ENCODE assay signal across 8 cellular contexts in the genomic region with DNA sequence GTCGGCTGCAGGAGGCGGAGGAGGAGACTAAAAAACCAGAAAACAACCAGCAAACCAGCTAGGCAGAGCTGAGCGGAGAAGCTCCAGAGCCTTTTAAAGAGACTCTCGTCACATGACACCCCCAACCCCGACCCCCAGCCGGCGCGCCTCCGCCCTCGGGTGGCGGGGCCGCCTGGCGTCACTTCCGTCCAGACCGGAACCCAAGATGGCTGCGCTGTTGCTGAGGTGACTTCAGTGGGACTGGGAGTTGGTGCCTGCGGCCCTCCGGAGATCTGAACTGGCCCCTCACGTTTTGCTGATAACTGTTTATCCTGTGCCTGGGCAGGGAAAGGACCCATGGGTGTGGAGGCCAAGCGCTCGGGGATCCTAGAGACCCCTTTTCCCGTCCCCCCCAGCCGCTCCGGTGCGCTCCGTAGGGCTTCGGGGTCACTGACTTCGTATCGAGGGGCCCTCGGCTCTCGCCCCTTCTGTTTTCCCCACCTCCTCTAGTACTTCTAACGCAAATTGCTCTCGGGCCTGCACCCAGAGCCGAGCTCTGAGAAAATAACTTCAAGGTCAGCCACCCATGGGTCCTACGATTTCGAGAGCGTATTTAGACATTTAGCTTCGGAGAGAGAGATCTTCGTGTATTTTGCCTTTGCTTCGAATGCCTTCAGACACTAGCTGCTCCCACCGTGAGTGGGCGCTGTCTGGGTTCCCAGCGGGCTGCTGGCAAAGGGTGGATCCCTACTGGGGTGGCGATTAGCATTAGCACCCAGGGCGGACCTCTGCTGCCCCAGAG. TPM values are rescaled to one million over a fixed set of nuclear protein-coding genes. Genes with fewer than 3 reads are reported as not detected.
DNase-seq lines count a peak whose midpoint lies in the region; ATAC-seq and TF ChIP-seq lines count a peak whose summit lies in the region.

A gene with protein sequence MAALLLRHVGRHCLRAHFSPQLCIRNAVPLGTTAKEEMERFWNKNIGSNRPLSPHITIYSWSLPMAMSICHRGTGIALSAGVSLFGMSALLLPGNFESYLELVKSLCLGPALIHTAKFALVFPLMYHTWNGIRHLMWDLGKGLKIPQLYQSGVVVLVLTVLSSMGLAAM (plus strand): TSS at position 181 of the 781 bp plus-strand sequence. CDS start 25 bp downstream, at position 206.

- H3K27me3 ChIP-seq in CD4-positive, CD25-positive, alpha-beta regulatory T cell (ENCODE audit: control insufficient read depth, insufficient read depth, low read length) = no peaks in the 10 kb centered on the region

- POLR2A ChIA-PET in activated CD4-positive, alpha-beta memory T cell treated with anti-CD3 and anti-CD28 coated beads, Interleukin-2, amount 10 ng/mL, durations not matched to agents 7 days and 5 days (lab: Charles Lee) = interaction anchor here (0.6 to 3.0 kb wide), 23 partner anchors 8 to 412 kb away, joined by 3 to 28 read pairs (median 4); a partner anchor contains a TSS

- TF ChIP-seq POLR2A in lower leg skin (IDR thresholded peaks at IDR 0.05) = peak in 1 of 2 donors; percentile 64

- H3K9me3 ChIP-seq in CD4-positive, CD25-positive, alpha-beta regulatory T cell (ENCODE audit: control insufficient read depth in 2 of 2, low read length in 2 of 2) = no peaks in the 10 kb centered on the region

- peaks cover 18% of the 10 kb centered on the region for H3K4me1 ChIP-seq in CD4-positive, CD25-positive, alpha-beta regulatory T cell (ENCODE audit: control insufficient read depth, insufficient read depth, low read length, poor library complexity, severe bottlenecking)

- peaks cover 4% of the 10 kb centered on the region for H3K36me3 Mint-ChIP-seq in CD4-positive, CD25-positive, alpha-beta regulatory T cell
- H3K36me3 Mint-ChIP-seq in activated CD4-positive, alpha-beta memory T cell treated with anti-CD3 and anti-CD28 coated beads, Interleukin-2, amount 10 ng/mL, durations not matched to agents 7 days and 5 days (ENCODE audit: low read depth) = peaks cover 10% of the 10 kb centered on the region

- intact Hi-C loops in lower leg skin (cut with DNase I; ENCODE audit: low total_unique reads) = no loop called here

- H3K4me3 Mint-ChIP-seq in CD4-positive, CD25-positive, alpha-beta regulatory T cell = peak within 1 kb of the TSS; percentile 97 to 99 (median 98)
- H3K4me3 Mint-ChIP-seq in activated CD4-positive, alpha-beta memory T cell treated with anti-CD3 and anti-CD28 coated beads, Interleukin-2, amount 10 ng/mL, durations not matched to agents 7 days and 5 days = peak within 1 kb of the TSS; percentile 93

- H3K4me1 Mint-ChIP-seq in CD4-positive, CD25-positive, alpha-beta regulatory T cell = peaks cover 14 to 36% (median 17%) of the 10 kb centered on the region in 4 donors
- H3K4me1 Mint-ChIP-seq in activated CD4-positive, alpha-beta memory T cell treated with anti-CD3 and anti-CD28 coated beads, Interleukin-2, amount 10 ng/mL, durations not matched to agents 7 days and 5 days = peaks cover 20% of the 10 kb centered on the region

- peaks cover 8% of the 10 kb centered on the region for H3K27me3 Mint-ChIP-seq in CD4-positive, CD25-positive, alpha-beta regulatory T cell
- H3K27me3 Mint-ChIP-seq in activated CD4-positive, alpha-beta memory T cell treated with anti-CD3 and anti-CD28 coated beads, Interleukin-2, amount 10 ng/mL, durations not matched to agents 7 days and 5 days = peaks cover 3% of the 10 kb centered on the region

- 1% methylated on average over 37 to 43 of the region's 45 CpGs for WGBS in lower leg skin, 2 donors

- H3K27ac ChIP-seq in CD4-positive, CD25-positive, alpha-beta regulatory T cell (ENCODE audit: insufficient read depth, low read length, poor library complexity, severe bottlenecking) = peak within 1 kb of the TSS; percentile 94

- no peaks in the 10 kb centered on the region for H3K36me3 ChIP-seq in CD4-positive, CD25-positive, alpha-beta regulatory T cell (ENCODE audit: control insufficient read depth, insufficient read depth, low read length)

- peak within 1 kb of the TSS; percentile 99 to 100 (median 100) for H3K27ac Mint-ChIP-seq in CD4-positive, CD25-positive, alpha-beta regulatory T cell
- H3K27ac Mint-ChIP-seq in activated CD4-positive, alpha-beta memory T cell treated with anti-CD3 and anti-CD28 coated beads, Interleukin-2, amount 10 ng/mL, durations not matched to agents 7 days and 5 days = peak within 1 kb of the TSS; percentile 95

- CTCF ChIA-PET in activated CD4-positive, alpha-beta memory T cell treated with anti-CD3 and anti-CD28 coated beads, Interleukin-2, amount 10 ng/mL, durations not matched to agents 7 days and 5 days (lab: Charles Lee) = interaction anchor here (0.5 to 2.9 kb wide), 12 partner anchors 8 to 217 kb away, joined by 3 to 17 read pairs (median 3); a partner anchor contains a TSS

- H3K9me3 Mint-ChIP-seq in CD4-positive, CD25-positive, alpha-beta regulatory T cell = peaks cover 0 to 1% (median 0%) of the 10 kb centered on the region in 7 donors
- no peaks in the 10 kb centered on the region for H3K9me3 Mint-ChIP-seq in activated CD4-positive, alpha-beta memory T cell treated with anti-CD3 and anti-CD28 coated beads, Interleukin-2, amount 10 ng/mL, durations not matched to agents 7 days and 5 days

- H3K4me3 ChIP-seq in CD4-positive, CD25-positive, alpha-beta regulatory T cell (ENCODE audit: low read depth, low read length) = peak within 1 kb of the TSS; percentile 93
- H3K4me3 ChIP-seq in lower leg skin (ENCODE audit: low read depth, poor library complexity, severe bottlenecking) = peak within 1 kb of the TSS; percentile 87

- peak; percentile 99 for ATAC-seq in CD4-positive, CD25-positive, alpha-beta regulatory T cell (ENCODE audit: low read depth in 2 of 2)
- peak; percentile 98 for ATAC-seq in GM19351 (IDR thresholded peaks at IDR 0.05; ENCODE audit: unreplicated experiment)
- peak; percentile 92 for ATAC-seq in HG03521 (IDR thresholded peaks at IDR 0.05; ENCODE audit: unreplicated experiment)

- TF ChIP-seq CTCF in lower leg skin (IDR thresholded peaks at IDR 0.05) = no peak

- DNase-seq in CD4-positive, CD25-positive, alpha-beta regulatory T cell = peak; percentile 89 to 95 (median 92)
- DNase-seq in NCI-H82 (lab: John Stamatoyannopoulos, UW) (peak; percentile 97), ecto neural progenitor cell (ENCODE audit: low spot score) (peak; percentile 92), lower leg skin (ENCODE audit: low spot score in 2 of 2) (peak; percentile 85 to 98)
- DNase-seq in activated CD4-positive, alpha-beta memory T cell treated with anti-CD3 and anti-CD28 coated beads, Interleukin-2, amount 10 ng/mL, durations not matched to agents 7 days and 5 days = peak; percentile 91
- peak; percentile 79 to 81 for DNase-seq in stimulated activated CD4-positive, alpha-beta T cell treated with anti-CD3 and anti-CD28 coated beads, Interleukin-4, amount 100 ng/mL, for 48 hours (ENCODE audit: low read depth in 2 of 2)

RNA-seq across cellular contexts. Expression of the gene that starts here (rescaled TPM):
- total RNA-seq in CD4-positive, CD25-positive, alpha-beta regulatory T cell = 80.9 TPM
- polyA plus RNA-seq in CD4-positive, CD25-positive, alpha-beta regulatory T cell = 100 to 1,000 TPM; 198 to 294 (median 247) TPM
- total RNA-seq in activated CD4-positive, alpha-beta memory T cell treated with anti-CD3 and anti-CD28 coated beads, Interleukin-2, amount 10 ng/mL, durations not matched to agents 7 days and 5 days = 100 to 1,000 TPM; 172 to 173 TPM
- 100 to 1,000 TPM in 1 of 4 donors, 10 to 100 TPM in 3; 20.6 to 107 (median 52.2) TPM for total RNA-seq in lower leg skin

Comparison
In these comparisons a context has a peak if more than half of its experiments do, and no peak if none do; other contexts are left out.
1. Peak in every context shown above with its lines: DNase-seq, ATAC-seq, H3K4me3 ChIP-seq and H3K27ac ChIP-seq.